Comparison of ENCODE assay signal across 1 cellular context in genomic region chr3:22735373-22735772, GRCh38.
TF ChIP-seq lines count a peak whose summit lies in the region.

No MANE protein-coding gene starts in this region.

TF ChIP-seq in GM23338, 12 proteins besides CTCF, POLR2A, EP300 and RAD21 (continued from another document):
- no peak for TF ChIP-seq ZNF462 (CRISPR knock-in tag; IDR thresholded peaks at IDR 0.05)
- TF ChIP-seq EZH2phosphoT487 (IDR thresholded peaks at IDR 0.05; ENCODE audit: unreplicated experiment): no peak
- TF ChIP-seq NANOG (IDR thresholded peaks at IDR 0.05; ENCODE audit: borderline replicate concordance): no peak
- TF ChIP-seq, protein P1, sequence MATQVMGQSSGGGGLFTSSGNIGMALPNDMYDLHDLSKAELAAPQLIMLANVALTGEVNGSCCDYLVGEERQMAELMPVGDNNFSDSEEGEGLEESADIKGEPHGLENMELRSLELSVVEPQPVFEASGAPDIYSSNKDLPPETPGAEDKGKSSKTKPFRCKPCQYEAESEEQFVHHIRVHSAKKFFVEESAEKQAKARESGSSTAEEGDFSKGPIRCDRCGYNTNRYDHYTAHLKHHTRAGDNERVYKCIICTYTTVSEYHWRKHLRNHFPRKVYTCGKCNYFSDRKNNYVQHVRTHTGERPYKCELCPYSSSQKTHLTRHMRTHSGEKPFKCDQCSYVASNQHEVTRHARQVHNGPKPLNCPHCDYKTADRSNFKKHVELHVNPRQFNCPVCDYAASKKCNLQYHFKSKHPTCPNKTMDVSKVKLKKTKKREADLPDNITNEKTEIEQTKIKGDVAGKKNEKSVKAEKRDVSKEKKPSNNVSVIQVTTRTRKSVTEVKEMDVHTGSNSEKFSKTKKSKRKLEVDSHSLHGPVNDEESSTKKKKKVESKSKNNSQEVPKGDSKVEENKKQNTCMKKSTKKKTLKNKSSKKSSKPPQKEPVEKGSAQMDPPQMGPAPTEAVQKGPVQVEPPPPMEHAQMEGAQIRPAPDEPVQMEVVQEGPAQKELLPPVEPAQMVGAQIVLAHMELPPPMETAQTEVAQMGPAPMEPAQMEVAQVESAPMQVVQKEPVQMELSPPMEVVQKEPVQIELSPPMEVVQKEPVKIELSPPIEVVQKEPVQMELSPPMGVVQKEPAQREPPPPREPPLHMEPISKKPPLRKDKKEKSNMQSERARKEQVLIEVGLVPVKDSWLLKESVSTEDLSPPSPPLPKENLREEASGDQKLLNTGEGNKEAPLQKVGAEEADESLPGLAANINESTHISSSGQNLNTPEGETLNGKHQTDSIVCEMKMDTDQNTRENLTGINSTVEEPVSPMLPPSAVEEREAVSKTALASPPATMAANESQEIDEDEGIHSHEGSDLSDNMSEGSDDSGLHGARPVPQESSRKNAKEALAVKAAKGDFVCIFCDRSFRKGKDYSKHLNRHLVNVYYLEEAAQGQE (IDR thresholded peaks at IDR 0.05; ENCODE audit: unreplicated experiment): no peak
- no peak for TF ChIP-seq ZNF114 (CRISPR knock-in tag; IDR thresholded peaks at IDR 0.05)
